14 cellular contexts compared by ENCODE assay signal in the genomic region with DNA sequence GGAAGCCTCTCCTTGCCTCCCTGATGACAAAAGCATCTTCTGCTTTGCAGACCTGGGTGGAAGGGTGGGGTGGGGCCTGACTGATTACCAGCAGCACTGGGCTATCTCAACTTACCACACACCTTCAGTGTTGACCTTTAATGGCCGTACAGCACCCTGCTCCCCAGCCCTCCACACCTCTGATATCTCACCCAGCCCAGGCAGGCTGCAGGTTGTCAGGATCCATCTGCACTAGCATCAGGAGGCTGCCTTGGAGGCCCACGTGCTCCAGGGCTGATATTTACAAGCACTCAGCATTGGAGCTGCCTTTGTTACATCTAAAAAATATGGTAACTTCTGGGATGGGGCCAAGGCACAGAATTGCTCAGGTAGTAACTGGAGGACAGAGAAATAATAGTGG.
DNase-seq lines count a peak whose midpoint lies in the region; ATAC-seq, FAIRE-seq and TF ChIP-seq lines count a peak whose summit lies in the region.
"Had no signal": no experiment of that assay in that cellular context is flagged by ENCODE, and none has a peak within 500 bp of the region (broad histone marks: within the 10 kb centered on the region; RNA-seq: fewer than 3 reads in every experiment).

No MANE protein-coding gene starts in this region.

- no peaks in the 10 kb centered on the region for H4K20me1 ChIP-seq in K562 (replicated peaks; ENCODE audit: control insufficient read depth, insufficient read depth, low read length)
- no peaks in the 10 kb centered on the region for H4K20me1 ChIP-seq in neural cell (ENCODE audit: insufficient read depth)

- H3K4me2 ChIP-seq in K562 (ENCODE audit: insufficient read depth, low read length) (peak overlapping the region; percentile 7; the same call in 1 of the 2 replicates), neural cell (ENCODE audit: low read length) (no peak overlapping the region)
- H3K4me2 ChIP-seq: A549 had no signal

- H3K36me3 ChIP-seq in K562 (ENCODE audit: control insufficient read depth, insufficient read depth, low read length) (no peaks in the 10 kb centered on the region), neural cell (ENCODE audit: insufficient read depth, low read length) (no peaks in the 10 kb centered on the region), tibial artery (no peaks in the 10 kb centered on the region)

- H3K9me2 ChIP-seq in neural cell (ENCODE audit: insufficient read depth, low read length): no peaks in the 10 kb centered on the region

- H3K9me1 ChIP-seq in K562 (ENCODE audit: control insufficient read depth, insufficient read depth, low read length): no peaks in the 10 kb centered on the region

- intact Hi-C loops in K562 (cut with micrococcal nuclease): loop anchor here (10.0 kb wide), 2 partner anchors 115 to 135 kb away; no protein-coding TSS in a partner anchor
- intact Hi-C loops in tibial artery (cut with DNase I; ENCODE audit: low total_unique reads): no loop called here

- no peak overlapping the region for H2AFZ ChIP-seq in K562 (ENCODE audit: low read depth, low read length)
- H2AFZ ChIP-seq in neural cell (ENCODE audit: low read depth, low read length): peak overlapping the region; percentile 0

- TF ChIP-seq POLR2A in K562 (conservative IDR thresholded peaks at IDR 0.05): no peak

- ATAC-seq in K562 (peak; percentile 93), GM18502 (IDR thresholded peaks at IDR 0.05; ENCODE audit: poor library complexity, unreplicated experiment) (no peak)
- ATAC-seq: A549; CD8-positive, alpha-beta T cell had no signal

- H3K9me3 ChIP-seq in K562 (replicated peaks; ENCODE audit: control insufficient read depth, insufficient read depth, low read depth, low read length) (peaks cover 5% of the 10 kb centered on the region; the same call in 1 of the 2 replicates), neural cell (ENCODE audit: low read length) (no peaks in the 10 kb centered on the region), tibial artery (no peaks in the 10 kb centered on the region)
- H3K9me3 ChIP-seq: A549 had no signal

- no TSS peak for BruUV-seq in K562 (replicated peaks; lab: Mats Ljungman, UMichigan)

- peak; percentile 53; the same call in 1 of the 2 replicates for TF ChIP-seq EP300 in K562 (IDR thresholded peaks at IDR 0.05; ENCODE audit: low read length)
- TF ChIP-seq EP300 in neural cell (conservative IDR thresholded peaks at IDR 0.05; ENCODE audit: poor library complexity, severe bottlenecking): no peak

- TF ChIP-seq CTCF in K562 (IDR thresholded peaks at IDR 0.05 in 2 of 3, conservative IDR thresholded peaks at IDR 0.05 in 1 of 3; ENCODE audit: insufficient read depth in 2 of 3, low read depth in 1 of 3, low read length in 3 of 3) (no peak), neural cell (IDR thresholded peaks at IDR 0.05; ENCODE audit: poor library complexity, severe bottlenecking) (no peak), tibial artery (IDR thresholded peaks at IDR 0.05) (no peak)

- 4% methylated on average over 2 of the region's 2 CpGs for WGBS in K562 (ENCODE audit: insufficient coverage, low coverage, missing lambda C conversion rate)

- POLR2A ChIA-PET in K562 (lab: Yijun Ruan, JAX): no interaction called here

- no peaks in the 10 kb centered on the region for H3K79me2 ChIP-seq in K562 (ENCODE audit: control insufficient read depth, insufficient read depth, low read length)
- no peaks in the 10 kb centered on the region for H3K79me2 ChIP-seq in neural cell (replicated peaks; ENCODE audit: insufficient read depth, low read length)

- peak; percentile 78 for FAIRE-seq in K562 (lab: Jason Lieb, UNC)
- FAIRE-seq: A549, H54 had no signal

- no peak overlapping the region for H3K9ac ChIP-seq in K562 (ENCODE audit: insufficient read depth in 1 of 2, low read depth in 2 of 2, low read length in 2 of 2)
- peak overlapping the region; percentile 41 for H3K9ac ChIP-seq in neural cell (ENCODE audit: low read length)

- H3K4me1 ChIP-seq in K562 (replicated peaks in 1 of 2; ENCODE audit: control insufficient read depth in 2 of 2, insufficient read depth in 2 of 2, low read length in 2 of 2) (peaks cover 0 to 6% of the 10 kb centered on the region in 2 experiments; a peak in 2 of 5 replicates), tibial artery (no peaks in the 10 kb centered on the region)
- H3K4me1 ChIP-seq: A549 had no signal

- DNase-seq in G401 (ENCODE audit: low spot score) (peak; percentile 16), NCI-H1105 (lab: John Stamatoyannopoulos, UW) (peak; percentile 5), K562 (ENCODE audit: extremely low read depth in 1 of 4, low spot score in 3 of 4) (peak; percentile 72 to 83 (median 78)), substantia nigra (lab: John Stamatoyannopoulos, UW) (no peak), tibial artery (no peak)
- DNase-seq: CD8-positive, alpha-beta T cell; COR-L47; DND-41; GF-D8; IMR-90 had no signal

- H3K27me3 ChIP-seq in K562 (ENCODE audit: control insufficient read depth in 2 of 2, insufficient read depth in 2 of 2, low read length in 2 of 2): peaks cover 13 to 24% of the 10 kb centered on the region in 2 experiments; a peak in 4 of 5 replicates
- H3K27me3 ChIP-seq in neural cell (ENCODE audit: insufficient read depth, low read depth, low read length): no peaks in the 10 kb centered on the region
- H3K27me3 ChIP-seq in tibial artery: peaks cover 0 to 4% of the 10 kb centered on the region in 2 donors

- CTCF ChIA-PET in K562 (lab: Yijun Ruan, JAX; ENCODE audit: low intra/inter-chr PET ratio): no interaction called here

- H3K4me3 ChIP-seq in K562: no peak overlapping the region
- H3K4me3 ChIP-seq in neural cell (ENCODE audit: low read length): no peak overlapping the region
- no peak overlapping the region for H3K4me3 ChIP-seq in tibial artery
- H3K4me3 ChIP-seq: A549 had no signal

- in situ Hi-C loops in G401 (cut with HindIII; ENCODE audit: low sequenced_read_pairs) (no loop called here), K562 (cut with MboI) (no loop called here)

- H3K27ac ChIP-seq in K562 (ENCODE audit: extremely low read depth, low read depth, low read length) (no peak overlapping the region), neural cell (ENCODE audit: low read length) (peak overlapping the region; percentile 76), substantia nigra (ENCODE audit: low read depth, low read length, poor library complexity, severe bottlenecking) (no peak overlapping the region), tibial artery (no peak overlapping the region)
- H3K27ac ChIP-seq: A549 had no signal

- H3F3A ChIP-seq in neural cell (ENCODE audit: insufficient read depth, low read length, poor library complexity, severe bottlenecking): no peaks in the 10 kb centered on the region

- no peak for TF ChIP-seq RAD21 in K562 (CRISPR knock-in tag; conservative IDR thresholded peaks at IDR 0.05 in 1 of 2, IDR thresholded peaks at IDR 0.05 in 1 of 2)
- no peak for TF ChIP-seq RAD21 in neural cell (conservative IDR thresholded peaks at IDR 0.05)

TF ChIP-seq in K562, 482 proteins besides CTCF, POLR2A, EP300 and RAD21 (continues in another document):
- TF ChIP-seq NFRKB (IDR thresholded peaks at IDR 0.05; ENCODE audit: low read depth): no peak
- TF ChIP-seq CC2D1A (IDR thresholded peaks at IDR 0.05): peak; percentile 81; the same call in 1 of the 2 replicates
- TF ChIP-seq L3MBTL2 (IDR thresholded peaks at IDR 0.05): peak; percentile 36; the same call in 1 of the 2 replicates
- TF ChIP-seq, protein P1, sequence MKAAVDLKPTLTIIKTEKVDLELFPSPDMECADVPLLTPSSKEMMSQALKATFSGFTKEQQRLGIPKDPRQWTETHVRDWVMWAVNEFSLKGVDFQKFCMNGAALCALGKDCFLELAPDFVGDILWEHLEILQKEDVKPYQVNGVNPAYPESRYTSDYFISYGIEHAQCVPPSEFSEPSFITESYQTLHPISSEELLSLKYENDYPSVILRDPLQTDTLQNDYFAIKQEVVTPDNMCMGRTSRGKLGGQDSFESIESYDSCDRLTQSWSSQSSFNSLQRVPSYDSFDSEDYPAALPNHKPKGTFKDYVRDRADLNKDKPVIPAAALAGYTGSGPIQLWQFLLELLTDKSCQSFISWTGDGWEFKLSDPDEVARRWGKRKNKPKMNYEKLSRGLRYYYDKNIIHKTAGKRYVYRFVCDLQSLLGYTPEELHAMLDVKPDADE (conservative IDR thresholded peaks at IDR 0.05; ENCODE audit: control insufficient read depth, low read depth, low read length): peak; percentile 71; the same call in 1 of the 2 replicates
- peak in 1 of 2 experiments; percentile 40; a peak in 1 of 4 replicates for TF ChIP-seq ARNT (IDR thresholded peaks at IDR 0.05)
- no peak for TF ChIP-seq ELF4 (CRISPR knock-in tag; IDR thresholded peaks at IDR 0.05)
- TF ChIP-seq CTBP1 (IDR thresholded peaks at IDR 0.05; ENCODE audit: borderline replicate concordance): peak; percentile 80; the same call in 1 of the 2 replicates
- TF ChIP-seq TBP (optimal IDR thresholded peaks at IDR 0.05; ENCODE audit: low read depth, low read length): no peak
- TF ChIP-seq MTF1 (CRISPR knock-in tag; IDR thresholded peaks at IDR 0.05; ENCODE audit: borderline replicate concordance): no peak
- peak; percentile 91 to 92 for TF ChIP-seq TRIM24 (IDR thresholded peaks at IDR 0.05)

TF ChIP-seq in neural cell, 6 proteins besides CTCF, POLR2A, EP300 and RAD21 (continues in another document):
- TF ChIP-seq, protein P2, sequence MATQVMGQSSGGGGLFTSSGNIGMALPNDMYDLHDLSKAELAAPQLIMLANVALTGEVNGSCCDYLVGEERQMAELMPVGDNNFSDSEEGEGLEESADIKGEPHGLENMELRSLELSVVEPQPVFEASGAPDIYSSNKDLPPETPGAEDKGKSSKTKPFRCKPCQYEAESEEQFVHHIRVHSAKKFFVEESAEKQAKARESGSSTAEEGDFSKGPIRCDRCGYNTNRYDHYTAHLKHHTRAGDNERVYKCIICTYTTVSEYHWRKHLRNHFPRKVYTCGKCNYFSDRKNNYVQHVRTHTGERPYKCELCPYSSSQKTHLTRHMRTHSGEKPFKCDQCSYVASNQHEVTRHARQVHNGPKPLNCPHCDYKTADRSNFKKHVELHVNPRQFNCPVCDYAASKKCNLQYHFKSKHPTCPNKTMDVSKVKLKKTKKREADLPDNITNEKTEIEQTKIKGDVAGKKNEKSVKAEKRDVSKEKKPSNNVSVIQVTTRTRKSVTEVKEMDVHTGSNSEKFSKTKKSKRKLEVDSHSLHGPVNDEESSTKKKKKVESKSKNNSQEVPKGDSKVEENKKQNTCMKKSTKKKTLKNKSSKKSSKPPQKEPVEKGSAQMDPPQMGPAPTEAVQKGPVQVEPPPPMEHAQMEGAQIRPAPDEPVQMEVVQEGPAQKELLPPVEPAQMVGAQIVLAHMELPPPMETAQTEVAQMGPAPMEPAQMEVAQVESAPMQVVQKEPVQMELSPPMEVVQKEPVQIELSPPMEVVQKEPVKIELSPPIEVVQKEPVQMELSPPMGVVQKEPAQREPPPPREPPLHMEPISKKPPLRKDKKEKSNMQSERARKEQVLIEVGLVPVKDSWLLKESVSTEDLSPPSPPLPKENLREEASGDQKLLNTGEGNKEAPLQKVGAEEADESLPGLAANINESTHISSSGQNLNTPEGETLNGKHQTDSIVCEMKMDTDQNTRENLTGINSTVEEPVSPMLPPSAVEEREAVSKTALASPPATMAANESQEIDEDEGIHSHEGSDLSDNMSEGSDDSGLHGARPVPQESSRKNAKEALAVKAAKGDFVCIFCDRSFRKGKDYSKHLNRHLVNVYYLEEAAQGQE (IDR thresholded peaks at IDR 0.05; ENCODE audit: borderline replicate concordance): no peak
- TF ChIP-seq TAF1 (IDR thresholded peaks at IDR 0.05; ENCODE audit: low read depth): no peak

Comparison
In these comparisons a context has a peak if more than half of its experiments do, and no peak if none do; other contexts are left out.
1. DNase-seq: peak in G401 (single experiment), NCI-H1105 (single experiment) and K562 (4 of 4); none in substantia nigra (0 of 49) and tibial artery (0 of 2).